ENCODE assay signal across 9 cellular contexts in genomic region chr6:41922154-41922553, GRCh38. TPM values are rescaled to one million over a fixed set of nuclear protein-coding genes. Genes with fewer than 3 reads are reported as not detected.
DNase-seq lines count a peak whose midpoint lies in the region; ATAC-seq, FAIRE-seq and TF ChIP-seq lines count a peak whose summit lies in the region.
"Had no signal": no experiment of that assay in that cellular context is flagged by ENCODE, and none has a peak within 500 bp of the region (broad histone marks: within the 10 kb centered on the region; RNA-seq: fewer than 3 reads in every experiment).

No MANE protein-coding gene starts in this region.

- H3K4me3 ChIP-seq in kidney (ENCODE audit: low read length in 2 of 2) (peak overlapping the region; percentile 99 to 100), thoracic aorta (peak overlapping the region; percentile 81)

- no peak for FAIRE-seq in kidney (lab: Jason Lieb, UNC)

- peaks cover 20% of the 10 kb centered on the region for H3K36me3 Mint-ChIP-seq in activated CD4-positive, alpha-beta T cell treated with anti-CD3 and anti-CD28 coated beads, Interleukin-2, amount 10 ng/mL, durations not matched to agents 7 days and 5 days (ENCODE audit: low read depth)
- peaks cover 30% of the 10 kb centered on the region for H3K36me3 Mint-ChIP-seq in activated naive CD8-positive, alpha-beta T cell treated with anti-CD3 and anti-CD28 coated beads for 36 hours

- TF ChIP-seq CTCF in kidney (IDR thresholded peaks at IDR 0.05; ENCODE audit: borderline replicate concordance, extremely low read depth, insufficient read depth), result no peak
- TF ChIP-seq CTCF in thoracic aorta (IDR thresholded peaks at IDR 0.05), result no peak

- POLR2A ChIA-PET in activated CD4-positive, alpha-beta T cell treated with anti-CD3 and anti-CD28 coated beads, Interleukin-2, amount 10 ng/mL, durations not matched to agents 7 days and 5 days (lab: Charles Lee), result interaction anchor here (0.6 to 1.2 kb wide), 2 partner anchors 75 to 119 kb away, joined by 5 to 6 read pairs; no protein-coding TSS in a partner anchor

- H3K27ac Mint-ChIP-seq in activated CD4-positive, alpha-beta T cell treated with anti-CD3 and anti-CD28 coated beads, Interleukin-2, amount 10 ng/mL, durations not matched to agents 7 days and 5 days, result peak overlapping the region; percentile 98
- H3K27ac Mint-ChIP-seq in activated naive CD8-positive, alpha-beta T cell treated with anti-CD3 and anti-CD28 coated beads for 36 hours, result peak overlapping the region; percentile 99

- peaks cover 55% of the 10 kb centered on the region for H3K4me1 Mint-ChIP-seq in activated CD4-positive, alpha-beta T cell treated with anti-CD3 and anti-CD28 coated beads, Interleukin-2, amount 10 ng/mL, durations not matched to agents 7 days and 5 days
- peaks cover 42% of the 10 kb centered on the region for H3K4me1 Mint-ChIP-seq in activated naive CD8-positive, alpha-beta T cell treated with anti-CD3 and anti-CD28 coated beads for 36 hours

- intact Hi-C loops in kidney (cut with DNase I), result no loop called here

- H3K27me3 Mint-ChIP-seq in activated CD4-positive, alpha-beta T cell treated with anti-CD3 and anti-CD28 coated beads, Interleukin-2, amount 10 ng/mL, durations not matched to agents 7 days and 5 days, result no peaks in the 10 kb centered on the region
- H3K27me3 Mint-ChIP-seq in activated naive CD8-positive, alpha-beta T cell treated with anti-CD3 and anti-CD28 coated beads for 36 hours, result no peaks in the 10 kb centered on the region

- H3K36me3 ChIP-seq in kidney (ENCODE audit: control insufficient read depth in 1 of 2, insufficient read depth in 2 of 2, low read length in 2 of 2), result peaks cover 0 to 4% of the 10 kb centered on the region in 2 donors
- peaks cover 2% of the 10 kb centered on the region for H3K36me3 ChIP-seq in thoracic aorta

- H3K4me1 ChIP-seq in kidney (ENCODE audit: control insufficient read depth in 1 of 2, insufficient read depth in 1 of 2, low read depth in 1 of 2, low read length in 2 of 2), result peaks cover 13 to 18% of the 10 kb centered on the region in 2 donors
- peaks cover 22 to 43% of the 10 kb centered on the region in 2 donors for H3K4me1 ChIP-seq in thoracic aorta (ENCODE audit: control insufficient read depth in 1 of 2, low read depth in 2 of 2)

- CTCF ChIA-PET in activated CD4-positive, alpha-beta T cell treated with anti-CD3 and anti-CD28 coated beads, Interleukin-2, amount 10 ng/mL, durations not matched to agents 7 days and 5 days (lab: Charles Lee), result interaction anchor here (0.6 to 25.3 kb wide), 12 partner anchors 13 to 642 kb away, joined by 3 to 412 read pairs (median 6); partner anchors contain the start of genes CCND3, TAF8, TOMM6 and USP49

- no peaks in the 10 kb centered on the region for H3K9me3 Mint-ChIP-seq in activated CD4-positive, alpha-beta T cell treated with anti-CD3 and anti-CD28 coated beads, Interleukin-2, amount 10 ng/mL, durations not matched to agents 7 days and 5 days
- H3K9me3 Mint-ChIP-seq in activated naive CD8-positive, alpha-beta T cell treated with anti-CD3 and anti-CD28 coated beads for 36 hours, result no peaks in the 10 kb centered on the region

- no peaks in the 10 kb centered on the region for H3K27me3 ChIP-seq in thoracic aorta (replicated peaks; ENCODE audit: insufficient read depth)

- no peak for ATAC-seq in thoracic aorta (ENCODE audit: insufficient number of reproducible peaks, low FRiP score, low read depth)

- H3K4me3 Mint-ChIP-seq in activated CD4-positive, alpha-beta T cell treated with anti-CD3 and anti-CD28 coated beads, Interleukin-2, amount 10 ng/mL, durations not matched to agents 7 days and 5 days, result peak overlapping the region; percentile 100
- peak overlapping the region; percentile 98 for H3K4me3 Mint-ChIP-seq in activated naive CD8-positive, alpha-beta T cell treated with anti-CD3 and anti-CD28 coated beads for 36 hours

- H3K9ac ChIP-seq in kidney (ENCODE audit: low read length in 2 of 2), result peak overlapping the region; percentile 95 to 100

- H3K9me3 ChIP-seq in kidney (ENCODE audit: control insufficient read depth in 1 of 2, low read length in 2 of 2) (no peaks in the 10 kb centered on the region), thoracic aorta (no peaks in the 10 kb centered on the region)

- DNase-seq in activated CD4-positive, alpha-beta T cell treated with anti-CD3 and anti-CD28 coated beads, Interleukin-2, amount 10 ng/mL, durations not matched to agents 7 days and 5 days, result no peak
- no peak for DNase-seq in activated CD4-positive, alpha-beta T cell treated with anti-CD3 and anti-CD28 coated beads for 4 hours
- no peak for DNase-seq in activated naive CD8-positive, alpha-beta T cell treated with anti-CD3 and anti-CD28 coated beads for 36 hours
- DNase-seq in kidney (no peak), thoracic aorta (ENCODE audit: low spot score) (no peak), NCI-H1694 treated with DMSO at 0.1 percent for 48 hours (lab: John Stamatoyannopoulos, UW) (no peak), NCI-H1436 treated with DMSO at 0.1 percent for 48 hours (lab: John Stamatoyannopoulos, UW) (no peak), UCSD-AML1 (lab: John Stamatoyannopoulos, UW; ENCODE audit: unreplicated experiment) (no peak)
- DNase-seq: NCI-H1417 treated with DMSO at 0.1 percent for 48 hours had no signal

- H3K27ac ChIP-seq in kidney (ENCODE audit: low read depth in 2 of 2, low read length in 2 of 2) (no peak overlapping the region), thoracic aorta (no peak overlapping the region)

RNA-seq across cellular contexts. Expression of gene BYSL, which starts 0.9 kb away (rescaled TPM):
- 10 to 100 TPM; 29.3 to 29.8 TPM for total RNA-seq in activated CD4-positive, alpha-beta T cell treated with anti-CD3 and anti-CD28 coated beads, Interleukin-2, amount 10 ng/mL, durations not matched to agents 7 days and 5 days
- 10 to 100 TPM; 75.7 to 79.1 TPM for total RNA-seq in activated naive CD8-positive, alpha-beta T cell treated with anti-CD3 and anti-CD28 coated beads for 36 hours
- total RNA-seq in kidney (14.3 TPM), thoracic aorta (10 to 100 TPM in 1 of 2 donors, 1 to 10 TPM in 1; 5.3 to 11.6 TPM)
- 10.1 TPM for polyA plus RNA-seq in kidney (ENCODE audit: insufficient read depth, low read depth, low replicate concordance)

RNA-seq across cellular contexts. Expression of gene MED20, which starts 1.2 kb away (rescaled TPM):
- 10 to 100 TPM; 18.6 to 22.7 TPM for total RNA-seq in activated CD4-positive, alpha-beta T cell treated with anti-CD3 and anti-CD28 coated beads, Interleukin-2, amount 10 ng/mL, durations not matched to agents 7 days and 5 days
- 10 to 100 TPM; 19.8 to 22.3 TPM for total RNA-seq in activated naive CD8-positive, alpha-beta T cell treated with anti-CD3 and anti-CD28 coated beads for 36 hours
- total RNA-seq in kidney (22.0 TPM), thoracic aorta (10 to 100 TPM in 1 of 2 donors, 1 to 10 TPM in 1; 5.6 to 11.6 TPM)
- polyA plus RNA-seq in kidney (ENCODE audit: insufficient read depth, low read depth, low replicate concordance), result 15.1 TPM

RNA-seq across cellular contexts. Expression of gene CCND3, which starts 19.5 kb away (rescaled TPM):
- 100 to 1,000 TPM; 461 to 520 TPM for total RNA-seq in activated CD4-positive, alpha-beta T cell treated with anti-CD3 and anti-CD28 coated beads, Interleukin-2, amount 10 ng/mL, durations not matched to agents 7 days and 5 days
- 100 to 1,000 TPM; 396 to 403 TPM for total RNA-seq in activated naive CD8-positive, alpha-beta T cell treated with anti-CD3 and anti-CD28 coated beads for 36 hours
- total RNA-seq in kidney (139 TPM), thoracic aorta (100 to 1,000 TPM; 131 to 170 TPM)
- 42.1 TPM for polyA plus RNA-seq in kidney (ENCODE audit: insufficient read depth, low read depth, low replicate concordance)

RNA-seq across cellular contexts. Expression of gene USP49, which starts 27.0 kb away (rescaled TPM):
- 1 to 10 TPM; 6.3 to 7.0 TPM for total RNA-seq in activated CD4-positive, alpha-beta T cell treated with anti-CD3 and anti-CD28 coated beads, Interleukin-2, amount 10 ng/mL, durations not matched to agents 7 days and 5 days
- total RNA-seq in activated naive CD8-positive, alpha-beta T cell treated with anti-CD3 and anti-CD28 coated beads for 36 hours, result 1 to 10 TPM; 4.4 to 4.5 TPM
- 3.4 TPM for total RNA-seq in kidney
- 1.1 TPM for polyA plus RNA-seq in kidney (ENCODE audit: insufficient read depth, low read depth, low replicate concordance)
- total RNA-seq in thoracic aorta, result 1 to 10 TPM; 3.3 to 3.8 TPM
